Comparison of ENCODE assay signal across 10 cellular contexts in the genomic region with DNA sequence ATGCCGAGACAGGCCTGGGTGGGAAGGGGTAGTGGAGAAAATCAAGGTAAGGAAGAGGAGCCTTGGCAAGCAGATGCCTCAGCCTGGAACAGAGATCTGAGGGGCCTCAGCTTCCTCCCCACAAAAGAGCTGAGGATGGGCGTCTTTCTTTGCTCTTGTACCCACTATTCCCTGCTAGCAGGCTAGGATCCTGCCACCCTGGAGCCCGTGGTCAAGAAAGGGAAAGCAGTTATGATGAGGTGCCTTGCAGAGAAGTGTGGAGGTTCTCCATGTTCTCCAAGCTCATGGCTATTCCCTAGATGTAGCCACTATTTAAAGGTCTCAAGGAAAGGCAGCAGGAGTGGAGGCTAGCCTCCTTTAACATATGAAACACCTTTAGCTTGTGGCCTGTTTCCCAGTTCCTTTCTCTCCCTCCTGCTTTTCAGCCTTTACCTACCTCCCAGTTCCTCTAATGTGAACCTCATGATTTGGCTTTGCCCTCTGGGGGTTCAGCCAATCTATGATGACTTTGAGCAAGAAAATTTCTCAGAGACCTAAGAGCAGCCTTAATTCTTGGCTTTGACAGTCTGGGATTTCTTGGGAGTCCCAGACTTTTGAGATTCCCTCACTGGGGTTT. TPM values are rescaled to one million over a fixed set of nuclear protein-coding genes. Genes with fewer than 3 reads are reported as not detected.
A peak's percentile ranks its signal among the peaks of the same experiment; 100 is the strongest.
DNase-seq lines count a peak whose midpoint lies in the region; ATAC-seq and TF ChIP-seq lines count a peak whose summit lies in the region.
"Had no signal": no experiment of that assay in that cellular context is flagged by ENCODE, and none has a peak within 500 bp of the region (broad histone marks: within the 10 kb centered on the region; RNA-seq: fewer than 3 reads in every experiment).

No MANE protein-coding gene starts in this region.

- DNase-seq in breast epithelium (ENCODE audit: low spot score in 2 of 2) (no peak), MCF 10A (ENCODE audit: unreplicated experiment) (no peak), cerebellar cortex (ENCODE audit: low spot score) (peak; percentile 45), naive B cell (no peak), vagina (ENCODE audit: extremely low spot score in 2 of 2) (no peak), A172 (ENCODE audit: low spot score) (no peak), AG20443 (ENCODE audit: low spot score) (no peak)
- DNase-seq: NCI-H1694 treated with DMSO at 0.1 percent for 48 hours had no signal

- no peaks in the 10 kb centered on the region for H3K4me1 ChIP-seq in breast epithelium
- peaks cover 26% of the 10 kb centered on the region for H3K4me1 ChIP-seq in vagina

- BruUV-seq in MCF 10A (replicated peaks; lab: Mats Ljungman, UMichigan): no TSS peak

- POLR2A ChIA-PET in MCF 10A (lab: Yijun Ruan, JAX): interaction anchor here (0.8 kb wide), 1 partner anchor 19 kb away, joined by 3 read pairs; no protein-coding TSS in a partner anchor

- H3K4me3 ChIP-seq in breast epithelium (peak overlapping the region in 2 of 3 donors; percentile 39 to 61), vagina (peak overlapping the region; percentile 30 to 48)
- H3K4me3 ChIP-seq: lung had no signal

- H3K27ac ChIP-seq in breast epithelium (peak overlapping the region; percentile 64 to 90), vagina (peak overlapping the region; percentile 82)

- H3K36me3 ChIP-seq in breast epithelium (no peaks in the 10 kb centered on the region), vagina (peaks cover 0 to 10% of the 10 kb centered on the region in 2 donors)

- H3K27me3 ChIP-seq in breast epithelium (no peaks in the 10 kb centered on the region), vagina (no peaks in the 10 kb centered on the region)

- H3K27me3 Mint-ChIP-seq in MCF 10A (ENCODE audit: insufficient read depth, unreplicated experiment): no peaks in the 10 kb centered on the region
- peaks cover 0 to 8% (median 0%) of the 10 kb centered on the region in 3 donors for H3K27me3 Mint-ChIP-seq in naive B cell

- H3K9me3 Mint-ChIP-seq in MCF 10A (ENCODE audit: unreplicated experiment) (no peaks in the 10 kb centered on the region), naive B cell (no peaks in the 10 kb centered on the region)

- TF ChIP-seq POLR2A in breast epithelium (IDR thresholded peaks at IDR 0.05) (no peak), vagina (IDR thresholded peaks at IDR 0.05) (no peak)

- H3K36me3 Mint-ChIP-seq in MCF 10A (ENCODE audit: insufficient read depth, unreplicated experiment): peaks cover 6% of the 10 kb centered on the region
- H3K36me3 Mint-ChIP-seq in naive B cell: peaks cover 0 to 5% of the 10 kb centered on the region in 2 donors

- no peaks in the 10 kb centered on the region for H3K9me3 ChIP-seq in breast epithelium
- H3K9me3 ChIP-seq in vagina: no peaks in the 10 kb centered on the region

- CTCF ChIA-PET in MCF 10A (lab: Yijun Ruan, JAX): no interaction called here

- H3K4me3 Mint-ChIP-seq in MCF 10A (ENCODE audit: unreplicated experiment): no peak overlapping the region
- peak overlapping the region in 6 of 8 donors; percentile 68 to 88 (median 81) for H3K4me3 Mint-ChIP-seq in naive B cell

- no peak for ATAC-seq in naive B cell (ENCODE audit: low read depth in 2 of 2)
- ATAC-seq in GM18502 (IDR thresholded peaks at IDR 0.05; ENCODE audit: poor library complexity, unreplicated experiment): no peak

- H3K4me1 Mint-ChIP-seq in MCF 10A (ENCODE audit: insufficient read depth, unreplicated experiment) (no peaks in the 10 kb centered on the region), naive B cell (peaks cover 12 to 21% (median 15%) of the 10 kb centered on the region in 3 donors)

- H3K27ac Mint-ChIP-seq in MCF 10A (ENCODE audit: low read depth, unreplicated experiment) (no peak overlapping the region), naive B cell (peak overlapping the region in 4 of 6 donors; percentile 24 to 84 (median 54))

- intact Hi-C loops in breast epithelium (cut with DNase I; ENCODE audit: low total_unique reads): no loop called here
- intact Hi-C loops in MCF 10A (cut with micrococcal nuclease): no loop called here
- intact Hi-C loops in vagina (cut with DNase I): no loop called here

- TF ChIP-seq CTCF in breast epithelium (IDR thresholded peaks at IDR 0.05) (no peak), MCF 10A (IDR thresholded peaks at IDR 0.05; ENCODE audit: unreplicated experiment) (no peak), vagina (IDR thresholded peaks at IDR 0.05) (no peak)

RNA-seq across cellular contexts. Expression of a gene that starts 1.1 kb away (rescaled TPM):
- total RNA-seq in breast epithelium (1 to 10 TPM; 2.9 to 4.6 (median 4.2) TPM), MCF 10A (2022) (2.4 and 3.4 TPM in 2 replicates), vagina (4.4 TPM)
- under 1 TPM in 5 of 6 donors, not detected in 1; 0.14 to 0.32 (median 0.25) TPM for polyA plus RNA-seq in naive B cell (ENCODE audit: low read depth in 6 of 6)
- 1.4 and 2.4 TPM in 2 replicates for total RNA-seq in A172 (2014; rRNA removed; shearing (Covaris generic))

RNA-seq across cellular contexts. Expression of a gene that starts 19.7 kb away (rescaled TPM):
- total RNA-seq in breast epithelium: 1,000 to 10,000 TPM in 1 of 3 donors, 100 to 1,000 TPM in 2; 557 to 1,840 (median 572) TPM
- 45.1 and 67.3 TPM in 2 replicates for total RNA-seq in MCF 10A (2022)
- 100 to 1,000 TPM; 199 to 764 (median 532) TPM for polyA plus RNA-seq in naive B cell (ENCODE audit: low read depth in 6 of 6)
- total RNA-seq in vagina: 597 TPM
- total RNA-seq in A172 (2014; rRNA removed; shearing (Covaris generic)): 358 and 1,165 TPM in 2 replicates

RNA-seq across cellular contexts. Expression of a gene that starts 24.9 kb away (rescaled TPM):
- 10 to 100 TPM; 24.6 to 30.2 (median 29.9) TPM for total RNA-seq in breast epithelium
- total RNA-seq in MCF 10A (2022): 6.3 and 7.9 TPM in 2 replicates
- under 1 TPM in 4 of 6 donors, not detected in 2; 0.18 to 0.58 (median 0.31) TPM for polyA plus RNA-seq in naive B cell (ENCODE audit: low read depth in 6 of 6)
- 15.5 TPM for total RNA-seq in vagina
- total RNA-seq in A172 (2014; rRNA removed; shearing (Covaris generic)): 8.9 and 14.4 TPM in 2 replicates

RNA-seq across cellular contexts. Expression of a gene that starts 48.1 kb away (rescaled TPM):
- total RNA-seq in breast epithelium (10 to 100 TPM; 74.9 to 98.8 (median 75.7) TPM), MCF 10A (2022) (67.4 and 96.1 TPM in 2 replicates), vagina (80.5 TPM)
- polyA plus RNA-seq in naive B cell (ENCODE audit: low read depth in 6 of 6): 10 to 100 TPM; 58.4 to 77.7 (median 68.8) TPM
- 47.8 and 50.1 TPM in 2 replicates for total RNA-seq in A172 (2014; rRNA removed; shearing (Covaris generic))

RNA-seq across cellular contexts. Expression of a gene that starts 55.4 kb away (rescaled TPM):
- total RNA-seq in breast epithelium (10 to 100 TPM in 2 of 3 donors, 1 to 10 TPM in 1; 8.2 to 27.2 (median 27.1) TPM), MCF 10A (2022) (17.9 and 23.8 TPM in 2 replicates), vagina (26.0 TPM)
- 10 to 100 TPM in 5 of 6 donors, 1 to 10 TPM in 1; 10.0 to 18.6 (median 11.9) TPM for polyA plus RNA-seq in naive B cell (ENCODE audit: low read depth in 6 of 6)
- total RNA-seq in A172 (2014; rRNA removed; shearing (Covaris generic)): 91.6 and 100 TPM in 2 replicates
